ENCODE assay signal across 9 cellular contexts in genomic region chr14:52272375-52272774, GRCh38. TPM values are rescaled to one million over a fixed set of nuclear protein-coding genes. Genes with fewer than 3 reads are reported as not detected.
DNase-seq lines count a peak whose midpoint lies in the region; FAIRE-seq and TF ChIP-seq lines count a peak whose summit lies in the region.
"Had no signal": no experiment of that assay in that cellular context is flagged by ENCODE, and none has a peak within 500 bp of the region (broad histone marks: within the 10 kb centered on the region; RNA-seq: fewer than 3 reads in every experiment).

No MANE protein-coding gene starts in this region.

- H3K9me3 ChIP-seq in BE2C, result no peaks in the 10 kb centered on the region

- in situ Hi-C loops in SK-MEL-5 (cut with HindIII; ENCODE audit: low pct_unique_long_range_greater_than_20kb, low sequenced_read_pairs), result no loop called here

- TF ChIP-seq CTCF in BE2C (IDR thresholded peaks at IDR 0.05; ENCODE audit: low read depth, low read length), result peak; percentile 22; the same call in 1 of the 2 replicates

- TF ChIP-seq POLR2A in H54 (IDR thresholded peaks at IDR 0.05; ENCODE audit: low read depth, low read length), result no peak

- no peak for FAIRE-seq in H54 (lab: Jason Lieb, UNC)

- no peaks in the 10 kb centered on the region for H3K4me1 ChIP-seq in BE2C

- intact Hi-C loops in posterior vena cava (cut with DNase I), result no loop called here

- no peaks in the 10 kb centered on the region for H3K36me3 ChIP-seq in BE2C

- peaks cover 28% of the 10 kb centered on the region for H3K27me3 ChIP-seq in BE2C

- DNase-seq in BE2C, result no peak
- DNase-seq in H54 (ENCODE audit: insufficient read length, low spot score), result peak; percentile 35
- peak; percentile 77 for DNase-seq in SK-MEL-5 (ENCODE audit: low read depth, low spot score)
- peak; percentile 55 for DNase-seq in hepatic stellate cell (ENCODE audit: low spot score)
- no peak for DNase-seq in SHP77 treated with DMSO at 0.1 percent for 48 hours (lab: John Stamatoyannopoulos, UW)
- DNase-seq in NCI-H2107 (lab: John Stamatoyannopoulos, UW), result no peak
- DNase-seq in posterior vena cava (ENCODE audit: low spot score), result no peak
- no peak for DNase-seq in medulla oblongata (ENCODE audit: extremely low spot score)
- DNase-seq: nucleus accumbens had no signal

- H3K4me3 ChIP-seq in BE2C (ENCODE audit: low read depth, low read length), result no peak overlapping the region

RNA-seq across cellular contexts. Expression of gene PTGDR, which starts 4.9 kb away (rescaled TPM):
- not detected for polyA plus RNA-seq in BE2C (2012; ENCODE audit: insufficient read depth, insufficient read length, low read depth)
- total RNA-seq in SK-MEL-5 (2014; rRNA removed; shearing (Covaris generic)), result not detected in 2 replicates
- polyA plus RNA-seq in SK-MEL-5 (2015; cell fraction: cytosol; rRNA removed), result not detected in 2 replicates
- polyA plus RNA-seq in SK-MEL-5 (2015; cell fraction: nucleus; rRNA removed), result not detected in 2 replicates
- total RNA-seq in posterior vena cava, result 1 to 10 TPM; 2.9 to 4.5 TPM

RNA-seq across cellular contexts. Expression of gene PTGER2, which starts 41.7 kb away (rescaled TPM):
- polyA plus RNA-seq in BE2C (2012; ENCODE audit: insufficient read depth, insufficient read length, low read depth), result 135 TPM
- not detected in 2 replicates for total RNA-seq in SK-MEL-5 (2014; rRNA removed; shearing (Covaris generic))
- not detected in 2 replicates for polyA plus RNA-seq in SK-MEL-5 (2015; cell fraction: cytosol; rRNA removed)
- polyA plus RNA-seq in SK-MEL-5 (2015; cell fraction: nucleus; rRNA removed), result not detected in 2 replicates
- total RNA-seq in posterior vena cava, result 1 to 10 TPM; 5.3 to 7.4 TPM

Comparison
In these comparisons a context has a peak if more than half of its experiments do, and no peak if none do; other contexts are left out.
1. DNase-seq: peak in H54 (single experiment), SK-MEL-5 (single experiment) and hepatic stellate cell (single experiment); none in BE2C (single experiment), SHP77 treated with DMSO at 0.1 percent for 48 hours (single experiment), NCI-H2107 (single experiment), posterior vena cava (single experiment) and medulla oblongata (single experiment).